ENCODE assay signal across 13 cellular contexts in the genomic region with DNA sequence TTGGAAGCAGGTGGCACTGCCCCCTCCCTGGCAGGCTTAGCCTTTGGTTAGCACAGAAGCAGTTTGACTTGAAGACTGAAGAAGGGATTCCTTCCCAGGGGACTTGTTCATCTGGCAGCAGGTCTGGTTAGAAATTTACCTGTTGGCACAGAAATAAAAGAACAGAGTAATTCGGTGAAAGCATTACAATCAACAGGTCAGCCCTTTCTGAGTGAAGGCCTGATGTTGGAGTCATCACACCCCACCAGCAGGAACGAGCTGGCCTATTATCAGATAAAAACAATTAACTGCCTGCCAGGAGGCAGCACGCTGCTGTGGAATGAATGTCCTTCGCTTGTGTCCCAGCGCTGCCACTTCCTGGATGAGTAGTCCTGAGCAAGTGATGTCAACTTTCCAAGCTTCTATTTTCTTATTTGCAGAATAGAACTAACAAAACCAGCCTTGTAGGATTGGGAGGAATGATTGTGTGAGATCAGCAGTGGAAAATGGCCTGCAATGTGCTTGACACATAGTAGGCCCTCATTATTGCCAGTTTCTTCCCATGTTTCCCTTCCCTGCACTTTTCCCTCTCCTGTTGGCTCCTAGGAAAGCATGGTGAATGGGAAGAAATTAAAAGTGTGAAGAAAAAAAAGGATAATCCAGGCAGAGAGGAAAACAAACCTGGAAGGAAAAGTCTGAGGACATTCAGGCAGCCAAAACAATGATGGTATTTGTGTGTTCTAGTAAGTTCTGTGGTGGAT. TPM values are rescaled to one million over a fixed set of nuclear protein-coding genes. Genes with fewer than 3 reads are reported as not detected.
DNase-seq lines count a peak whose midpoint lies in the region; ATAC-seq and TF ChIP-seq lines count a peak whose summit lies in the region.
"Had no signal": no experiment of that assay in that cellular context is flagged by ENCODE, and none has a peak within 500 bp of the region (broad histone marks: within the 10 kb centered on the region; RNA-seq: fewer than 3 reads in every experiment).

No MANE protein-coding gene starts in this region.

- H3K36me3 ChIP-seq in cardiac muscle cell (no peaks in the 10 kb centered on the region), upper lobe of right lung (no peaks in the 10 kb centered on the region)

- H3K9me3 Mint-ChIP-seq in T-helper 2 cell treated with Interferon-gamma antibody and Interleukin-4, amounts not matched to agents 5 μg/mL and 100 μg/mL, for 36 hours = no peaks in the 10 kb centered on the region
- H3K9me3 Mint-ChIP-seq: natural killer cell treated with Interleukin-12 subunit alpha and Interleukin-12 subunit beta and Interleukin-15 and Interleukin-18, amount 100 ng/mL, for 72 hours had no signal

- H3K27me3 ChIP-seq in cardiac muscle cell (no peaks in the 10 kb centered on the region), upper lobe of right lung (no peaks in the 10 kb centered on the region)

- H3K36me3 Mint-ChIP-seq in T-helper 2 cell treated with Interferon-gamma antibody and Interleukin-4, amounts not matched to agents 5 μg/mL and 100 μg/mL, for 36 hours (ENCODE audit: low read depth) = no peaks in the 10 kb centered on the region
- H3K36me3 Mint-ChIP-seq: natural killer cell treated with Interleukin-12 subunit alpha and Interleukin-12 subunit beta and Interleukin-15 and Interleukin-18, amount 100 ng/mL, for 72 hours had no signal

- peaks cover 22% of the 10 kb centered on the region for H3K4me1 Mint-ChIP-seq in T-helper 2 cell treated with Interferon-gamma antibody and Interleukin-4, amounts not matched to agents 5 μg/mL and 100 μg/mL, for 36 hours (ENCODE audit: low read depth)

- no peak overlapping the region for H3K4me3 ChIP-seq in cardiac muscle cell
- H3K4me3 ChIP-seq in fibroblast of pulmonary artery (replicated peaks; ENCODE audit: low read depth, low read length) = no peak overlapping the region
- no peak overlapping the region for H3K4me3 ChIP-seq in upper lobe of right lung

- H3K4me3 Mint-ChIP-seq in T-helper 2 cell treated with Interferon-gamma antibody and Interleukin-4, amounts not matched to agents 5 μg/mL and 100 μg/mL, for 36 hours = no peak overlapping the region
- H3K4me3 Mint-ChIP-seq: B cell; natural killer cell treated with Interleukin-12 subunit alpha and Interleukin-12 subunit beta and Interleukin-15 and Interleukin-18, amount 100 ng/mL, for 72 hours had no signal

- no peaks in the 10 kb centered on the region for H3K9me3 ChIP-seq in cardiac muscle cell (ENCODE audit: low read depth)
- H3K9me3 ChIP-seq in upper lobe of right lung = no peaks in the 10 kb centered on the region

- H3K4me1 ChIP-seq in cardiac muscle cell (ENCODE audit: low read depth) (no peaks in the 10 kb centered on the region), upper lobe of right lung (peaks cover under 1% of the 10 kb centered on the region)

- intact Hi-C loops in Right ventricle myocardium superior (cut with DNase I) = loop anchor here (10.0 kb wide), 1 partner anchor 438 kb away; no protein-coding TSS in a partner anchor
- intact Hi-C loops in upper lobe of right lung (cut with DNase I) = no loop called here

- H3K27ac Mint-ChIP-seq in T-helper 2 cell treated with Interferon-gamma antibody and Interleukin-4, amounts not matched to agents 5 μg/mL and 100 μg/mL, for 36 hours = no peak overlapping the region
- H3K27ac Mint-ChIP-seq: B cell; natural killer cell treated with Interleukin-12 subunit alpha and Interleukin-12 subunit beta and Interleukin-15 and Interleukin-18, amount 100 ng/mL, for 72 hours had no signal

- peak; percentile 28 to 30 for DNase-seq in cardiac muscle cell (ENCODE audit: low read depth in 1 of 2, low spot score in 1 of 2)
- no peak for DNase-seq in Right ventricle myocardium superior
- peak; percentile 52 for DNase-seq in SK-N-DZ (ENCODE audit: low spot score)
- peak; percentile 22 for DNase-seq in fibroblast of pulmonary artery (ENCODE audit: low read depth)
- peak; percentile 62 for DNase-seq in ureter (ENCODE audit: low spot score)
- DNase-seq in CD1c-positive myeloid dendritic cell (ENCODE audit: extremely low spot score) = no peak
- no peak for DNase-seq in T-helper 2 cell treated with Interferon-gamma antibody and Interleukin-4, amounts not matched to agents 5 μg/mL and 100 μg/mL, for 36 hours (ENCODE audit: low spot score)
- no peak for DNase-seq in upper lobe of right lung
- DNase-seq: hippocampal formation, NCI-H1092 treated with DMSO at 0.1 percent for 48 hours had no signal

- no peak overlapping the region for H3K27ac ChIP-seq in cardiac muscle cell
- no peak overlapping the region for H3K27ac ChIP-seq in upper lobe of right lung
- H3K27ac ChIP-seq: RWPE1 had no signal

- H3K27me3 Mint-ChIP-seq in T-helper 2 cell treated with Interferon-gamma antibody and Interleukin-4, amounts not matched to agents 5 μg/mL and 100 μg/mL, for 36 hours (ENCODE audit: low read depth) = peaks cover 19% of the 10 kb centered on the region

- no peak for TF ChIP-seq CTCF in cardiac muscle cell (IDR thresholded peaks at IDR 0.05; ENCODE audit: low read depth, low read length)
- TF ChIP-seq CTCF in fibroblast of pulmonary artery (IDR thresholded peaks at IDR 0.05; ENCODE audit: low read length, missing control alignments) = no peak
- no peak for TF ChIP-seq CTCF in upper lobe of right lung (IDR thresholded peaks at IDR 0.05)

- ATAC-seq in Right ventricle myocardium superior (ENCODE audit: poor library complexity) (no peak), upper lobe of right lung (no peak)
- ATAC-seq: natural killer cell treated with Interleukin-12 subunit alpha and Interleukin-12 subunit beta and Interleukin-15 and Interleukin-18, amount 100 ng/mL, for 72 hours had no signal

RNA-seq across cellular contexts. Expression of gene LGALSL, which starts 29.0 kb away (rescaled TPM):
- total RNA-seq in cardiac muscle cell (12.8 and 15.8 TPM in 2 replicates), Right ventricle myocardium superior (4.2 TPM), ureter (10.0 TPM), upper lobe of right lung (43.2 TPM)
- 12.4 and 21.2 TPM in 2 replicates for polyA plus RNA-seq in cardiac muscle cell
- 3.7 and 6.5 TPM in 2 replicates for polyA plus RNA-seq in SK-N-DZ (2014; cell fraction: cytosol; rRNA removed)
- 10.1 and 12.8 TPM in 2 replicates for polyA plus RNA-seq in SK-N-DZ (2014; cell fraction: nucleus; rRNA removed)

RNA-seq across cellular contexts. Expression of gene AFTPH, which starts 41.2 kb away (rescaled TPM):
- 11.9 and 18.5 TPM in 2 replicates for total RNA-seq in cardiac muscle cell
- polyA plus RNA-seq in cardiac muscle cell = 7.1 and 8.8 TPM in 2 replicates
- 12.3 TPM for total RNA-seq in Right ventricle myocardium superior
- 18.4 and 20.4 TPM in 2 replicates for polyA plus RNA-seq in SK-N-DZ (2014; cell fraction: cytosol; rRNA removed)
- polyA plus RNA-seq in SK-N-DZ (2014; cell fraction: nucleus; rRNA removed) = 17.1 and 19.9 TPM in 2 replicates
- total RNA-seq in ureter = 51.1 TPM
- 40.2 TPM for total RNA-seq in upper lobe of right lung

Comparison
In these comparisons a context has a peak if more than half of its experiments do, and no peak if none do; other contexts are left out.
1. DNase-seq: peak in cardiac muscle cell (2 of 2), SK-N-DZ (single experiment), fibroblast of pulmonary artery (single experiment) and ureter (single experiment); none in Right ventricle myocardium superior (single experiment), CD1c-positive myeloid dendritic cell (single experiment), T-helper 2 cell treated with Interferon-gamma antibody and Interleukin-4, amounts not matched to agents 5 μg/mL and 100 μg/mL, for 36 hours (single experiment) and upper lobe of right lung (single experiment).